13 cellular contexts compared by ENCODE assay signal in genomic region chr7:18541189-18541870, GRCh38. TPM values are rescaled to one million over a fixed set of nuclear protein-coding genes. Genes with fewer than 3 reads are reported as not detected.
DNase-seq lines count a peak whose midpoint lies in the region; ATAC-seq, FAIRE-seq and TF ChIP-seq lines count a peak whose summit lies in the region.
"Had no signal": no experiment of that assay in that cellular context is flagged by ENCODE, and none has a peak within 500 bp of the region (broad histone marks: within the 10 kb centered on the region; RNA-seq: fewer than 3 reads in every experiment).

No MANE protein-coding gene starts in this region.

- H3K36me3 ChIP-seq in mucosa of descending colon (ENCODE audit: low read depth), result no peaks in the 10 kb centered on the region

- H3K4me1 ChIP-seq in mucosa of descending colon (ENCODE audit: low read depth), result no peaks in the 10 kb centered on the region

- H3K4me3 ChIP-seq in AG04450 (ENCODE audit: low read depth, low read length) (no peak overlapping the region), mucosa of descending colon (no peak overlapping the region)
- H3K4me3 ChIP-seq: PC-9 had no signal

- TF ChIP-seq EP300 in Ishikawa (IDR thresholded peaks at IDR 0.05; ENCODE audit: borderline replicate concordance), result peak; percentile 51; the same call in 1 of the 2 replicates

- no peak for ATAC-seq in mucosa of descending colon
- ATAC-seq in HG02571 (IDR thresholded peaks at IDR 0.05; ENCODE audit: unreplicated experiment), result no peak
- ATAC-seq: activated CD8-positive, alpha-beta T cell treated with anti-CD3 and anti-CD28 coated beads, Interleukin-2, amount 10 ng/mL, durations not matched to agents 7 days and 5 days; sciatic nerve; stimulated activated naive B cell treated with anti-CD40 and anti-IgM and Interleukin-4, amounts not matched to agents 10 μg/mL and 1 μg/mL and 100 μg/mL, for 72 hours had no signal

- no peak for DNase-seq in AG04450 (ENCODE audit: low read depth, low spot score)
- peak; percentile 52 to 67 for DNase-seq in dermis microvascular lymphatic vessel endothelial cell (ENCODE audit: low read depth in 2 of 2)
- DNase-seq in mucosa of descending colon, result peak in 2 of 3 donors; percentile 19 to 30
- DNase-seq in HuH-7 (ENCODE audit: low spot score), result no peak
- no peak for DNase-seq in GM19239 (ENCODE audit: insufficient read length, low spot score)
- no peak for DNase-seq in activated CD4-positive, CD25-positive, alpha-beta regulatory T cell treated with anti-CD3 and anti-CD28 coated beads, Interleukin-2, amount 50 U/mL, for 72 hours
- DNase-seq: activated CD8-positive, alpha-beta T cell treated with anti-CD3 and anti-CD28 coated beads, Interleukin-2, amount 10 ng/mL, durations not matched to agents 7 days and 5 days; PC-9; stimulated activated naive B cell treated with anti-CD40 and anti-IgM and Interleukin-4, amounts not matched to agents 10 μg/mL and 1 μg/mL and 100 μg/mL, for 72 hours had no signal

- FAIRE-seq in GM19239 (lab: Jason Lieb, UNC), result no peak
- FAIRE-seq: bronchial epithelial cell had no signal

- POLR2A ChIA-PET in AG04450 (lab: Yijun Ruan, JAX), result interaction anchor here (1.0 kb wide), 1 partner anchor 32 kb away, joined by 3 read pairs; no protein-coding TSS in a partner anchor

- H3K9me3 ChIP-seq in AG04450 (ENCODE audit: control insufficient read depth, insufficient read depth, low read length), result no peaks in the 10 kb centered on the region
- H3K9me3 ChIP-seq in mucosa of descending colon, result no peaks in the 10 kb centered on the region

- TF ChIP-seq RAD21 in Ishikawa (IDR thresholded peaks at IDR 0.05; ENCODE audit: low read depth), result no peak; the same call in 1 of the 2 replicates

- CTCF ChIA-PET in AG04450 (lab: Charles Lee), result interaction anchor here (0.5 to 1.0 kb wide), 3 partner anchors 19 to 189 kb away, joined by 3 read pairs; no protein-coding TSS in a partner anchor

- intact Hi-C loops in mucosa of descending colon (cut with DNase I, micrococcal nuclease), result no loop called here

- TF ChIP-seq CTCF in AG04450 (IDR thresholded peaks at IDR 0.05; ENCODE audit: low read depth, low read length) (no peak), mucosa of descending colon (IDR thresholded peaks at IDR 0.05) (no peak)

- H3K27me3 ChIP-seq in AG04450 (ENCODE audit: control insufficient read depth, insufficient read depth, low read length), result no peaks in the 10 kb centered on the region

- peak overlapping the region; percentile 23 for H3K27ac ChIP-seq in AG04450 (ENCODE audit: low read depth, low read length)
- H3K27ac ChIP-seq: PC-9 had no signal

TF ChIP-seq in Ishikawa, 13 proteins besides CTCF, POLR2A, EP300 and RAD21:
- TF ChIP-seq CREB1 (IDR thresholded peaks at IDR 0.05; ENCODE audit: low read depth) (no peak), MAX (IDR thresholded peaks at IDR 0.05) (peak; percentile 50), FOXM1 (IDR thresholded peaks at IDR 0.05; ENCODE audit: borderline replicate concordance, low read depth) (0 out of 2 replicates have a peak, but pooled peaks have one; percentile 18), TAF1 (IDR thresholded peaks at IDR 0.05; ENCODE audit: low read depth) (no peak), USF1 (IDR thresholded peaks at IDR 0.05) (no peak), TCF12 (IDR thresholded peaks at IDR 0.05; ENCODE audit: low read depth) (peak; percentile 66; the same call in 1 of the 2 replicates), EGR1 (IDR thresholded peaks at IDR 0.05) (no peak), TEAD4 (IDR thresholded peaks at IDR 0.05) (peak; percentile 75), ZBTB7A (IDR thresholded peaks at IDR 0.05; ENCODE audit: low read depth) (no peak), NFIC (IDR thresholded peaks at IDR 0.05) (peak; percentile 90)

RNA-seq across cellular contexts. Expression of gene HDAC9, which starts 45.8 kb away (rescaled TPM):
- 1.8 and 2.1 TPM in 2 replicates for polyA plus RNA-seq in AG04450 (2011; rRNA removed)
- polyA minus RNA-seq in AG04450 (2011; rRNA and poly(A)+ RNA removed), result 6.9 and 8.0 TPM in 2 replicates
- total RNA-seq in dermis microvascular lymphatic vessel endothelial cell (2.0 and 5.3 TPM in 2 replicates), mucosa of descending colon (10 to 100 TPM; 16.0 to 20.4 (median 17.5) TPM)

Comparison
In these comparisons a context has a peak if more than half of its experiments do, and no peak if none do; other contexts are left out.
1. DNase-seq: peak in dermis microvascular lymphatic vessel endothelial cell (2 of 2) and mucosa of descending colon (2 of 3); none in AG04450 (single experiment), HuH-7 (single experiment), GM19239 (single experiment) and activated CD4-positive, CD25-positive, alpha-beta regulatory T cell treated with anti-CD3 and anti-CD28 coated beads, Interleukin-2, amount 50 U/mL, for 72 hours (single experiment).